Comparison of ENCODE assay signal across 8 cellular contexts in genomic region chr10:55631071-55631654, GRCh38.
DNase-seq lines count a peak whose midpoint lies in the region; ATAC-seq and TF ChIP-seq lines count a peak whose summit lies in the region.

No MANE protein-coding gene starts in this region.

- ATAC-seq in HG02759 (IDR thresholded peaks at IDR 0.05; ENCODE audit: unreplicated experiment) = peak; percentile 96

- CTCF ChIA-PET in OCI-LY7 (lab: Charles Lee; ENCODE audit: unreplicated experiment) = no interaction called here

- no peak overlapping the region for H2AFZ ChIP-seq in OCI-LY7 (ENCODE audit: low read length)

- H3K36me3 ChIP-seq in OCI-LY7 (ENCODE audit: insufficient read depth, low read length) = no peaks in the 10 kb centered on the region

- no TSS peak for BruUV-seq in OCI-LY7 (replicated peaks; lab: Mats Ljungman, UMichigan)

- POLR2A ChIA-PET in OCI-LY7 (lab: Charles Lee) = no interaction called here

- H3K4me1 ChIP-seq in OCI-LY7 (ENCODE audit: insufficient read depth, low read length, poor library complexity, severe bottlenecking) = no peaks in the 10 kb centered on the region

- no peak overlapping the region for H3K27ac ChIP-seq in OCI-LY7 (ENCODE audit: low read depth, low read length, poor library complexity, severe bottlenecking)

- H3K79me2 ChIP-seq in OCI-LY7 (ENCODE audit: insufficient read depth, low read depth, low read length) = no peaks in the 10 kb centered on the region

- H3K4me3 ChIP-seq in OCI-LY7 (ENCODE audit: low read depth, low read length, poor library complexity, severe bottlenecking) = no peak overlapping the region

- H3K4me2 ChIP-seq in OCI-LY7 (ENCODE audit: low read length) = no peak overlapping the region

- no peak for TF ChIP-seq CTCF in OCI-LY7 (conservative IDR thresholded peaks at IDR 0.05; ENCODE audit: low read length)

- no peaks in the 10 kb centered on the region for H3K9me3 ChIP-seq in OCI-LY7 (ENCODE audit: low read length)

- DNase-seq in NCI-H524 (lab: John Stamatoyannopoulos, UW) (peak; percentile 52 to 62), NCI-H524 treated with DMSO at 0.1 percent for 48 hours (lab: John Stamatoyannopoulos, UW) (no peak), NCI-H2081 (lab: John Stamatoyannopoulos, UW) (peak; percentile 76 to 78), amygdala (lab: John Stamatoyannopoulos, UW) (peak in 33 of 56 donors; percentile 9 to 76 (median 40)), hippocampal formation (lab: John Stamatoyannopoulos, UW) (peak; percentile 38 to 48), renal cortical epithelial cell (ENCODE audit: low read depth) (peak; percentile 7), OCI-LY7 (ENCODE audit: low spot score) (no peak)

- intact Hi-C loops in OCI-LY7 (cut with micrococcal nuclease; ENCODE audit: unreplicated experiment) = no loop called here

- H3K9me2 ChIP-seq in OCI-LY7 (ENCODE audit: insufficient read depth, low read length) = no peaks in the 10 kb centered on the region

- H4K20me1 ChIP-seq in OCI-LY7 (ENCODE audit: insufficient read depth, low read length) = no peaks in the 10 kb centered on the region

Comparison
In these comparisons a context has a peak if more than half of its experiments do, and no peak if none do; other contexts are left out.
1. DNase-seq: peak in NCI-H524 (2 of 2), NCI-H2081 (2 of 2), amygdala (33 of 56), hippocampal formation (2 of 2) and renal cortical epithelial cell (single experiment); none in NCI-H524 treated with DMSO at 0.1 percent for 48 hours (single experiment) and OCI-LY7 (single experiment).